Comparison of ENCODE assay signal across 8 cellular contexts in genomic region chr10:30510184-30510931, GRCh38.
DNase-seq lines count a peak whose midpoint lies in the region; ATAC-seq and TF ChIP-seq lines count a peak whose summit lies in the region.

No MANE protein-coding gene starts in this region.

- no peaks in the 10 kb centered on the region for H3K79me2 ChIP-seq in ACC112 (ENCODE audit: control insufficient read depth, insufficient read depth, low read length, unreplicated experiment)

- H3K27me3 ChIP-seq in ACC112 (ENCODE audit: insufficient read depth, low read length) (no peaks in the 10 kb centered on the region), kidney epithelial cell (ENCODE audit: control insufficient read depth, insufficient read depth, low read length) (no peaks in the 10 kb centered on the region), vagina (no peaks in the 10 kb centered on the region)

- H3K4me1 ChIP-seq in ACC112 (ENCODE audit: control insufficient read depth, insufficient read depth, low read length, unreplicated experiment): peaks cover 11% of the 10 kb centered on the region
- no peaks in the 10 kb centered on the region for H3K4me1 ChIP-seq in vagina

- ATAC-seq in GM18517 (IDR thresholded peaks at IDR 0.05; ENCODE audit: unreplicated experiment): peak; percentile 85
- ATAC-seq in HG03025 (IDR thresholded peaks at IDR 0.05; ENCODE audit: low FRiP score, unreplicated experiment): peak; percentile 66

- H3K36me3 ChIP-seq in ACC112 (ENCODE audit: insufficient read depth, low read length): no peaks in the 10 kb centered on the region
- no peaks in the 10 kb centered on the region for H3K36me3 ChIP-seq in kidney epithelial cell (ENCODE audit: control insufficient read depth, insufficient read depth, low read length)
- H3K36me3 ChIP-seq in vagina: no peaks in the 10 kb centered on the region

- 0 out of 2 replicates have a peak overlapping the region, but pooled peaks have one; percentile 10 for H3K4me3 ChIP-seq in ACC112 (ENCODE audit: low read depth, low read length)
- H3K4me3 ChIP-seq in kidney epithelial cell (ENCODE audit: low read depth, low read length): no peak overlapping the region
- H3K4me3 ChIP-seq in vagina: no peak overlapping the region

- DNase-seq in T1000 (lab: John Stamatoyannopoulos, UW) (peak; percentile 64), kidney epithelial cell (ENCODE audit: low read depth) (no peak), NK-92 (lab: John Stamatoyannopoulos, UW; ENCODE audit: unreplicated experiment) (no peak), vagina (ENCODE audit: extremely low spot score in 2 of 2) (no peak), GM19240 (ENCODE audit: insufficient read length, low spot score) (no peak)

- intact Hi-C loops in vagina (cut with DNase I): no loop called here

- peak overlapping the region; percentile 50 for H2AFZ ChIP-seq in ACC112 (ENCODE audit: low read length, unreplicated experiment)

- no peaks in the 10 kb centered on the region for H3K9me3 ChIP-seq in vagina

- no peak for TF ChIP-seq POLR2A in vagina (IDR thresholded peaks at IDR 0.05)

- H3K27ac ChIP-seq in ACC112 (ENCODE audit: low read depth, low read length): peak overlapping the region; percentile 54
- H3K27ac ChIP-seq in vagina: no peak overlapping the region

- peak; percentile 27 for TF ChIP-seq CTCF in kidney epithelial cell (IDR thresholded peaks at IDR 0.05; ENCODE audit: insufficient read depth, low read length, poor library complexity, severe bottlenecking)
- TF ChIP-seq CTCF in vagina (IDR thresholded peaks at IDR 0.05): no peak
